In the genomic region with DNA sequence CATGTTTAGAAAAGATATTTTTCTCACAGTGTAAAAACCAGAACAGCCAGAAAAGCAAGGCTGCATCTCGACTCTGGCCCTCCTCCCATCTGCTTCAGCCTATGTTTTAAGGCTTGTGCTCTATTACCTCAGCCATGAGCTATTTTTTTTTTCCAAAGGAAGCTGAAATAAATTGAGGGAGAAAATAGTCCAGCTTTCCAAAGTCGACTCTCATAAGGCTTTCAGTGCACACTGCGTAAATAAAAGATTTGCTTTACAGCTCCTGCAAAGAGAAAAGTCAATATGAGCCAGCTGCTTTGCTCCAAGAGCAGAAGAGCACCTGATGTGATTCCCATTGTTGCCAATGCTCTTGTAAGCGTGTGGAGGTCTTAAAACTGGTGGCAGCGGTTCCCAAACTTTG, we compare ENCODE assay signal across 18 cellular contexts. TPM values are rescaled to one million over a fixed set of nuclear protein-coding genes. Genes with fewer than 3 reads are reported as not detected.
A peak's percentile ranks its signal among the peaks of the same experiment; 100 is the strongest.
DNase-seq lines count a peak whose midpoint lies in the region; ATAC-seq and TF ChIP-seq lines count a peak whose summit lies in the region.
"Had no signal": no experiment of that assay in that cellular context is flagged by ENCODE, and none has a peak within 500 bp of the region (broad histone marks: within the 10 kb centered on the region; RNA-seq: fewer than 3 reads in every experiment).

No MANE protein-coding gene starts in this region.

- H3K27me3 ChIP-seq in GM23248 (replicated peaks; ENCODE audit: insufficient read depth) (peaks cover 14% of the 10 kb centered on the region; the same call in 1 of the 2 replicates), esophagus muscularis mucosa (no peaks in the 10 kb centered on the region), rectal smooth muscle tissue (ENCODE audit: control insufficient read depth, insufficient read depth, low read length) (no peaks in the 10 kb centered on the region)

- H3K9me2 ChIP-seq in GM23248 (ENCODE audit: insufficient read depth) = no peaks in the 10 kb centered on the region

- H3K36me3 ChIP-seq in GM23248 (ENCODE audit: low read depth) (no peaks in the 10 kb centered on the region), esophagus muscularis mucosa (no peaks in the 10 kb centered on the region), rectal smooth muscle tissue (ENCODE audit: control insufficient read depth, insufficient read depth, low read length) (no peaks in the 10 kb centered on the region)
- H3K36me3 ChIP-seq: thoracic aorta had no signal

- no peak overlapping the region for H3K4me2 ChIP-seq in GM23248 (ENCODE audit: unreplicated experiment)

- H3K27ac ChIP-seq in GM23248 = no peak overlapping the region
- peak overlapping the region in 3 of 4 donors; percentile 14 to 40 (median 29) for H3K27ac ChIP-seq in esophagus muscularis mucosa (replicated peaks in 1 of 4)
- H3K27ac ChIP-seq in rectal smooth muscle tissue (ENCODE audit: low read depth, low read length) = peak overlapping the region; percentile 51
- H3K27ac ChIP-seq: thoracic aorta had no signal

- DNase-seq in GM23248 (peak; percentile 4), NCI-H1694 (lab: John Stamatoyannopoulos, UW) (peak; percentile 39), esophagus muscularis mucosa (ENCODE audit: extremely low spot score) (no peak), LoVo (ENCODE audit: low spot score) (no peak), HuH-7 (ENCODE audit: low spot score) (no peak)
- DNase-seq: activated CD4-positive, CD25-positive, alpha-beta regulatory T cell treated with anti-CD3 and anti-CD28 coated beads, Interleukin-2, amount 50 U/mL, for 72 hours; activated naive CD8-positive, alpha-beta T cell treated with anti-CD3 and anti-CD28 coated beads for 36 hours; C1 segment of cervical spinal cord; caudate nucleus; endodermal cell; T-helper 17 cell had no signal

- TF ChIP-seq POLR2A in esophagus muscularis mucosa (IDR thresholded peaks at IDR 0.05; ENCODE audit: low read depth) = no peak

- H3K79me2 ChIP-seq in GM23248 (ENCODE audit: insufficient read depth) = no peaks in the 10 kb centered on the region

- no peaks in the 10 kb centered on the region for H4K20me1 ChIP-seq in GM23248 (ENCODE audit: insufficient read depth)

- no peak for ATAC-seq in HG03521 (IDR thresholded peaks at IDR 0.05; ENCODE audit: unreplicated experiment)
- ATAC-seq: T-helper 17 cell had no signal

- no peak overlapping the region for H3K9ac ChIP-seq in GM23248
- H3K9ac ChIP-seq in rectal smooth muscle tissue (ENCODE audit: low read length) = no peak overlapping the region

- intact Hi-C loops in esophagus muscularis mucosa (cut with DNase I) = no loop called here

- 43 to 53% methylated on average over 5 of the region's 5 CpGs for WGBS in GM23248 (ENCODE audit: low coverage in 1 of 2, low lambda C conversion rate in 2 of 2, missing lambda C conversion rate in 2 of 2), 2 experiments
- WGBS in esophagus muscularis mucosa = 57% methylated on average over 5 of the region's 5 CpGs

- H3K4me1 ChIP-seq in GM23248 (ENCODE audit: insufficient read depth) = peaks cover 14% of the 10 kb centered on the region
- H3K4me1 ChIP-seq in esophagus muscularis mucosa = no peaks in the 10 kb centered on the region
- peaks cover 4% of the 10 kb centered on the region for H3K4me1 ChIP-seq in rectal smooth muscle tissue (ENCODE audit: control insufficient read depth, insufficient read depth, low read length)

- no peak overlapping the region for H2AFZ ChIP-seq in GM23248

- H3K9me3 ChIP-seq in GM23248 (ENCODE audit: low read depth) (no peaks in the 10 kb centered on the region), esophagus muscularis mucosa (no peaks in the 10 kb centered on the region)
- H3K9me3 ChIP-seq: thoracic aorta had no signal

- H3F3A ChIP-seq in GM23248 (ENCODE audit: insufficient read depth) = peaks cover 17% of the 10 kb centered on the region

- no peak overlapping the region for H3K4me3 ChIP-seq in GM23248
- H3K4me3 ChIP-seq in esophagus muscularis mucosa = no peak overlapping the region
- no peak overlapping the region for H3K4me3 ChIP-seq in rectal smooth muscle tissue (ENCODE audit: low read length)
- H3K4me3 ChIP-seq: thoracic aorta had no signal

- in situ Hi-C loops in GM23248 (cut with MboI) = no loop called here

- TF ChIP-seq CTCF in esophagus muscularis mucosa (IDR thresholded peaks at IDR 0.05) = no peak

- TF ChIP-seq EP300 in esophagus muscularis mucosa (IDR thresholded peaks at IDR 0.05) = no peak

RNA-seq across cellular contexts. Expression of a gene that starts 26.7 kb away (rescaled TPM):
- not detected in 2 replicates for total RNA-seq in GM23248 (2014; rRNA removed; shearing (Covaris generic))
- polyA plus RNA-seq in GM23248 (2016; fragmentation: Nextera tagmentation; extraction: Ambion mirVana) = 0.20 TPM in 1 of 2 replicates, not detected in the other
- 1 to 10 TPM in 1 of 4 donors, under 1 TPM in 3; 0.23 to 1.2 (median 0.43) TPM for total RNA-seq in esophagus muscularis mucosa
- total RNA-seq: activated naive CD8-positive, alpha-beta T cell treated with anti-CD3 and anti-CD28 coated beads for 36 hours; MCF 10A; mononuclear cell; osteocyte; RPMI7951; T-helper 17 cell; thoracic aorta had no signal

RNA-seq across cellular contexts. Expression of a gene that starts 29.4 kb away (rescaled TPM):
- total RNA-seq in GM23248 (2014; rRNA removed; shearing (Covaris generic)) = 6.3 and 7.5 TPM in 2 replicates
- polyA plus RNA-seq in GM23248 (2016; fragmentation: Nextera tagmentation; extraction: Ambion mirVana) = 6.7 and 8.1 TPM in 2 replicates
- total RNA-seq in esophagus muscularis mucosa = 10 to 100 TPM in 3 of 4 donors, 1 to 10 TPM in 1; 10.0 to 14.1 (median 12.9) TPM

RNA-seq across cellular contexts. Expression of a gene that starts 43.4 kb away (rescaled TPM):
- 5.9 and 7.8 TPM in 2 replicates for total RNA-seq in GM23248 (2014; rRNA removed; shearing (Covaris generic))
- 4.1 and 4.6 TPM in 2 replicates for polyA plus RNA-seq in GM23248 (2016; fragmentation: Nextera tagmentation; extraction: Ambion mirVana)
- total RNA-seq in esophagus muscularis mucosa = 10 to 100 TPM; 14.6 to 24.9 (median 19.5) TPM

Comparison
In these comparisons a context has a peak if more than half of its experiments do, and no peak if none do; other contexts are left out.
1. DNase-seq: peak in GM23248 (single experiment) and NCI-H1694 (single experiment); none in esophagus muscularis mucosa (single experiment), LoVo (single experiment) and HuH-7 (single experiment).